Comparison of ENCODE assay signal across 8 cellular contexts in the genomic region with DNA sequence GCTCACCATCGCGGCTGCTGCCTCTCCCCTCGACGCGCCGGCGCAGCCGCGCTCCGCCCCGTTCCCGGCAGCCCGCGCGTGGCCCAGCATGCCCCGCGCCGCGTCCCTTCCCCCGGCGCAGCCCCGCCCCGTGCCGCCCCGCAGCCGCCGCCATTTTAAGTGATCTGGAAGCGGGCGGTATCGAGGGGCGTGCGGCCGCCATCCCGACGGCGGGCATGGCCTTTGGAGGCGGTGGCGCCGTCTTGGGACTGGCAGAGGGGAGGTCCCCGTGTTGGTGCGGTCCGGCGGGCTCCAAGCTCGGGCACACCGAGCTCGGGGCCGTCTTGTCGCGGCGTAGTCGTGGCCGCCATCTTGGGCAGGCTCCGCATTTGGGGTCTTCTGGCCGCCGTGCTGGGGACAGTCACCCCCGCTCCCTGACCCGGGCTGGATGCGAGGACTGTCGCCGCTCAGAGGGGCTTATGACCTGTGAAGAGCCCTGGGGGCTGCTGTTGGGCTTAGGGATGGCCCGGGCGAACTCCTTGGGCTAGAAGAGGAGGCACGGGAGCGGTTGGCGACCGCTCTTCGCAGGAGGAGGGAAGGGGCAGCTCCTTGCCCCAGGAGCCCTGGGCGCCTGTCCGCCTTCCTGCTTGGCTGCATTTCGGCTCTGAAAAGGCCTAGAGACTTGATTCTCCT. TPM values are rescaled to one million over a fixed set of nuclear protein-coding genes. Genes with fewer than 3 reads are reported as not detected.
DNase-seq lines count a peak whose midpoint lies in the region; ATAC-seq and TF ChIP-seq lines count a peak whose summit lies in the region.

A gene (minus strand): TSS at position 50 of the 672 bp plus-strand sequence. CDS start 41 bp downstream, at position 9.

- no peak for TF ChIP-seq CTCF in endodermal cell (conservative IDR thresholded peaks at IDR 0.05)

- ATAC-seq in GM19372 (IDR thresholded peaks at IDR 0.05; ENCODE audit: low read depth, unreplicated experiment) (peak; percentile 85), HG03565 (IDR thresholded peaks at IDR 0.05; ENCODE audit: unreplicated experiment) (peak; percentile 64)

- H3K9ac ChIP-seq in endodermal cell (ENCODE audit: extremely low read depth, low read length, poor library complexity, severe bottlenecking): peak within 1 kb of the TSS; percentile 100

- no peaks in the 10 kb centered on the region for H3K27me3 ChIP-seq in endodermal cell (ENCODE audit: control insufficient read depth, insufficient read depth, low read length, poor library complexity, severe bottlenecking)

- DNase-seq in CD1c-positive myeloid dendritic cell (ENCODE audit: extremely low spot score) (peak; percentile 94), NOMO-1 treated with DMSO at 0.1 percent for 48 hours (lab: John Stamatoyannopoulos, UW; ENCODE audit: unreplicated experiment) (peak; percentile 81), endodermal cell (peak; percentile 94)
- peak; percentile 51 for DNase-seq in activated CD8-positive, alpha-beta memory T cell treated with anti-CD3 and anti-CD28 coated beads, Interleukin-2, amount 50 U/mL, for 1 hour (ENCODE audit: extremely low read depth)
- DNase-seq in stimulated activated CD8-positive, alpha-beta memory T cell treated with anti-CD3 and anti-CD28 coated beads, Interleukin-15, amount 100 ng/mL, for 24 hours (ENCODE audit: low read depth): peak; percentile 80

- H3K9me3 Mint-ChIP-seq in endodermal cell: no peaks in the 10 kb centered on the region

- H3K4me1 Mint-ChIP-seq in endodermal cell: peaks cover 15% of the 10 kb centered on the region

- 0% methylated on average over 13 to 70 of the region's 70 CpGs for WGBS in endodermal cell (ENCODE audit: insufficient coverage in 1 of 2, insufficient read length in 1 of 2), 2 experiments
- WGBS in mesodermal cell (ENCODE audit: insufficient coverage in 2 of 2), 2 experiments: 1% methylated on average over 50 to 57 of the region's 70 CpGs

- H3K4me1 ChIP-seq in endodermal cell (ENCODE audit: control insufficient read depth, insufficient read depth, low read length): no peaks in the 10 kb centered on the region
- H3K4me1 ChIP-seq in mesodermal cell (ENCODE audit: control insufficient read depth, insufficient read depth, low read length, poor library complexity, severe bottlenecking): peaks cover 8% of the 10 kb centered on the region

- H3K27ac ChIP-seq in endodermal cell (ENCODE audit: low read depth, low read length): peak within 1 kb of the TSS; percentile 99
- H3K27ac ChIP-seq in mesodermal cell (ENCODE audit: low read depth, low read length, severe bottlenecking): peak within 1 kb of the TSS; percentile 99

- peaks cover 27% of the 10 kb centered on the region for H3K36me3 ChIP-seq in endodermal cell (ENCODE audit: control insufficient read depth, insufficient read depth, low read length)
- H3K36me3 ChIP-seq in mesodermal cell (ENCODE audit: control insufficient read depth, insufficient read depth, low read length): peaks cover 34% of the 10 kb centered on the region

- H3K27ac Mint-ChIP-seq in endodermal cell: peak within 1 kb of the TSS; percentile 99

- H3K4me3 Mint-ChIP-seq in endodermal cell: peak within 1 kb of the TSS; percentile 95

- peak within 1 kb of the TSS; percentile 99 for H3K4me3 ChIP-seq in endodermal cell (ENCODE audit: low read length)
- peak within 1 kb of the TSS; percentile 89 for H3K4me3 ChIP-seq in mesodermal cell (ENCODE audit: extremely low read depth, insufficient read depth, low read length, poor library complexity, severe bottlenecking)

- peaks cover 2% of the 10 kb centered on the region for H3K27me3 Mint-ChIP-seq in endodermal cell (ENCODE audit: insufficient read depth)

- H3K36me3 Mint-ChIP-seq in endodermal cell (ENCODE audit: low read depth): peaks cover 28% of the 10 kb centered on the region

- H3K9me3 ChIP-seq in endodermal cell (ENCODE audit: control insufficient read depth, low read length) (no peaks in the 10 kb centered on the region), mesodermal cell (ENCODE audit: control insufficient read depth, low read length) (no peaks in the 10 kb centered on the region)

RNA-seq across cellular contexts. Expression of the gene that starts here (rescaled TPM):
- 100 to 1,000 TPM; 264 to 272 TPM for total RNA-seq in endodermal cell
- 227 TPM for polyA plus RNA-seq in endodermal cell (2013, experiment 1 of 2)
- 216 TPM for polyA plus RNA-seq in endodermal cell (2013, experiment 2 of 2)
- polyA plus RNA-seq in mesodermal cell (2013, experiment 1 of 2): 251 TPM
- polyA plus RNA-seq in mesodermal cell (2013, experiment 2 of 2): 206 TPM

Comparison
In these comparisons a context has a peak if more than half of its experiments do, and no peak if none do; other contexts are left out.
1. Peak in every context shown above with its lines: DNase-seq, ATAC-seq, H3K4me3 ChIP-seq and H3K27ac ChIP-seq.